1 cellular context compared by ENCODE assay signal in genomic region chr1:186792870-186793581, GRCh38.
TF ChIP-seq lines count a peak whose summit lies in the region.

No MANE protein-coding gene starts in this region.

TF ChIP-seq in SK-N-SH, 30 proteins besides CTCF, POLR2A, EP300 and RAD21 (continued from another document):
- TF ChIP-seq FOXJ3 (CRISPR knock-in tag; IDR thresholded peaks at IDR 0.05) (no peak), GATA2 (CRISPR knock-in tag; IDR thresholded peaks at IDR 0.05) (no peak), RCOR1 (IDR thresholded peaks at IDR 0.05; ENCODE audit: low read length) (no peak)
TF ChIP-seq in SK-N-SH: peak in this region for 0.
